In the genomic region with DNA sequence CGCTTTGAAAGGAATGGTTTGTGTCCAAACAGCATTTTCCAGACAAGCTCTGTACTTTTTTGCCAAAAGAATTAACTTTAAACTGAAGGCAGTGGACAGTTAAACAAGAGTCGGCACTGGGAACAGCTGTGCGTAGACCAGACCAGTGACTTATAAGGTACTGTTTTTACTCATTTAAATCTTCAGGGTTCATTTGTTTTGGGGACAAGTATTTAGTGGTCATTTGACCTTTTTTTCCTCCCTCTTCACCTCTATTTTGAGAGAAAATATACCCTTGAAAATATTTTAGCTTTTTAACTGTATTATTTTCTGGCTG, we compare ENCODE assay signal across 8 cellular contexts.
DNase-seq lines count a peak whose midpoint lies in the region; ATAC-seq and TF ChIP-seq lines count a peak whose summit lies in the region.

No MANE protein-coding gene starts in this region.

- H3K27me3 Mint-ChIP-seq in activated naive CD4-positive, alpha-beta T cell treated with anti-CD3 and anti-CD28 coated beads for 36 hours (ENCODE audit: low read depth), result no peaks in the 10 kb centered on the region

- ATAC-seq in GM21515 (IDR thresholded peaks at IDR 0.05; ENCODE audit: unreplicated experiment), result peak; percentile 80
- ATAC-seq in HG03571 (IDR thresholded peaks at IDR 0.05; ENCODE audit: unreplicated experiment), result peak; percentile 75
- ATAC-seq in thoracic aorta (ENCODE audit: insufficient number of reproducible peaks, low FRiP score, low read depth), result no peak

- CTCF ChIA-PET in activated naive CD4-positive, alpha-beta T cell treated with anti-CD3 and anti-CD28 coated beads for 36 hours (lab: Charles Lee), result no interaction called here

- no peaks in the 10 kb centered on the region for H3K4me1 Mint-ChIP-seq in activated naive CD4-positive, alpha-beta T cell treated with anti-CD3 and anti-CD28 coated beads for 36 hours (ENCODE audit: low read depth)

- TF ChIP-seq CTCF in foreskin fibroblast (IDR thresholded peaks at IDR 0.05; ENCODE audit: low read depth, low read length), result no peak
- TF ChIP-seq CTCF in thoracic aorta (IDR thresholded peaks at IDR 0.05), result no peak
- TF ChIP-seq CTCF in BE2C (IDR thresholded peaks at IDR 0.05; ENCODE audit: low read depth, low read length), result no peak

- no peak overlapping the region for H3K27ac Mint-ChIP-seq in activated naive CD4-positive, alpha-beta T cell treated with anti-CD3 and anti-CD28 coated beads for 36 hours

- no peaks in the 10 kb centered on the region for H3K27me3 ChIP-seq in thoracic aorta (replicated peaks; ENCODE audit: insufficient read depth)
- H3K27me3 ChIP-seq in BE2C, result no peaks in the 10 kb centered on the region

- peaks cover 9 to 29% of the 10 kb centered on the region in 2 donors for H3K4me1 ChIP-seq in thoracic aorta (ENCODE audit: control insufficient read depth in 1 of 2, low read depth in 2 of 2)
- peaks cover 3% of the 10 kb centered on the region for H3K4me1 ChIP-seq in BE2C

- H3K36me3 ChIP-seq in thoracic aorta (no peaks in the 10 kb centered on the region), BE2C (no peaks in the 10 kb centered on the region)

- H3K9me3 Mint-ChIP-seq in activated naive CD4-positive, alpha-beta T cell treated with anti-CD3 and anti-CD28 coated beads for 36 hours, result no peaks in the 10 kb centered on the region

- DNase-seq in foreskin fibroblast (peak in 1 of 2 donors; percentile 42), thoracic aorta (ENCODE audit: low spot score) (no peak), BE2C (no peak), SHP77 treated with DMSO at 0.1 percent for 48 hours (lab: John Stamatoyannopoulos, UW) (no peak)
- DNase-seq in activated CD8-positive, alpha-beta memory T cell treated with anti-CD3 and anti-CD28 coated beads, Interleukin-2, amount 50 U/mL, for 48 hours, result no peak
- DNase-seq in activated naive CD4-positive, alpha-beta T cell treated with anti-CD3 and anti-CD28 coated beads for 36 hours, result no peak

- H3K4me3 Mint-ChIP-seq in activated naive CD4-positive, alpha-beta T cell treated with anti-CD3 and anti-CD28 coated beads for 36 hours, result no peak overlapping the region

- intact Hi-C loops in activated naive CD4-positive, alpha-beta T cell treated with anti-CD3 and anti-CD28 coated beads for 36 hours (cut with micrococcal nuclease), result no loop called here

- peak overlapping the region; percentile 55 to 70 for H3K27ac ChIP-seq in thoracic aorta

- H3K36me3 Mint-ChIP-seq in activated naive CD4-positive, alpha-beta T cell treated with anti-CD3 and anti-CD28 coated beads for 36 hours (ENCODE audit: low read depth), result no peaks in the 10 kb centered on the region

- H3K4me3 ChIP-seq in foreskin fibroblast (ENCODE audit: low read depth in 1 of 2, low read length in 2 of 2), result peak overlapping the region; percentile 54 to 56
- H3K4me3 ChIP-seq in thoracic aorta, result peak overlapping the region; percentile 67
- H3K4me3 ChIP-seq in BE2C (ENCODE audit: low read depth, low read length), result no peak overlapping the region

- H3K9me3 ChIP-seq in thoracic aorta, result no peaks in the 10 kb centered on the region
- no peaks in the 10 kb centered on the region for H3K9me3 ChIP-seq in BE2C
